Comparison of ENCODE assay signal across 2 cellular contexts in the genomic region with DNA sequence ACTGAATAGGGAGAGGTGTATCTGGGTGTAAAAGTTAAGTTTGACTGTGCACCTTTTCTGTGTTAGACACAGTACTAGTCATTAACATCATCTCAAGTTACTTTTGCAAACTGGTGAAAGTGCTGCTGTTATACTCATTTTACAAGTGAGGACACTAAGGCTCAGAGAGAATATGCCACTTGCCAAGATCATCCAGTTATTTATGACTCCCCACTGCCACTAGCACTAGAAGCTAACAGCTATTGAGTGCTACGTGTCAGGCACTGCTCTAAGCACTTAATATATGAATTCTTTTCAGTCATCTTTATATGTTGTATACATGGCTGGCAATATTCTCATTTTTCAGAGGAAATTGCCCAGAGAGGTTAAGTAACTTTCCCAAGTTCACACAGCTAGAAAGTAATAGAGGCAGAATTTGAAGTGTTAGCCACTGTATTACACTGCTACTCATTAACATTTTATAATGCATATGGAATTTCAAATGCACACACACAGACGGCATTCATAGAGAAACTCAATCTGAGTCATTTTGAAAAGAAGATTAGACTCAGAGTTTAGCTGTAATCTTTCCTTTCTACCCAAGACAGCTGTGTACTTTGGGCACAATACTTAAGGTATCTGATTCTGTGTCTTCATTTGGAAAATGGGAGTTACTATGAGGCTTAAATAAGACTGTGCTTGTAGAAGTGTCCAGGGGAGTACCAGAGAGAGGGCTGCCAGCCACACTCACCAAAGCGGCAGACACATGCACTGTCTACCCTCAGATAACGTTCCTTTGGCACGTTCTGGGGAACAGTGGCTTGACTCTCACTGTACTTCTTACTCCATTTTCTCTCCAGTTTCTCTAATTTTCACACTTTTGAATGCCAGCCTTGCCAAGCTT.
TF ChIP-seq lines count a peak whose summit lies in the region.

No MANE protein-coding gene starts in this region.

TF ChIP-seq in H1, 55 proteins besides CTCF, POLR2A, EP300 and RAD21:
- TF ChIP-seq RNF2 (IDR thresholded peaks at IDR 0.05; ENCODE audit: borderline replicate concordance, low read depth, low read length, missing control alignments, poor library complexity, severe bottlenecking) (no peak), BCL11A (IDR thresholded peaks at IDR 0.05; ENCODE audit: low read depth in 2 of 2, low read length in 2 of 2) (no peak), SAP30 (IDR thresholded peaks at IDR 0.05; ENCODE audit: insufficient read depth, insufficient replicate concordance, low read length) (no peak), NRF1 (IDR thresholded peaks at IDR 0.05; ENCODE audit: low read depth, low read length) (no peak), KDM1A (IDR thresholded peaks at IDR 0.05; ENCODE audit: borderline replicate concordance, low read length) (no peak), SRF (IDR thresholded peaks at IDR 0.05; ENCODE audit: low read depth, low read length) (no peak), SP1 (IDR thresholded peaks at IDR 0.05; ENCODE audit: low read depth, low read length) (no peak)

TF ChIP-seq in HepG2, 621 proteins besides CTCF, POLR2A, EP300 and RAD21:
- TF ChIP-seq ZNF749 (CRISPR knock-in tag; IDR thresholded peaks at IDR 0.05; ENCODE audit: borderline replicate concordance), result no peak
- no peak for TF ChIP-seq SIX4 (CRISPR knock-in tag; IDR thresholded peaks at IDR 0.05)
- TF ChIP-seq, protein P1, sequence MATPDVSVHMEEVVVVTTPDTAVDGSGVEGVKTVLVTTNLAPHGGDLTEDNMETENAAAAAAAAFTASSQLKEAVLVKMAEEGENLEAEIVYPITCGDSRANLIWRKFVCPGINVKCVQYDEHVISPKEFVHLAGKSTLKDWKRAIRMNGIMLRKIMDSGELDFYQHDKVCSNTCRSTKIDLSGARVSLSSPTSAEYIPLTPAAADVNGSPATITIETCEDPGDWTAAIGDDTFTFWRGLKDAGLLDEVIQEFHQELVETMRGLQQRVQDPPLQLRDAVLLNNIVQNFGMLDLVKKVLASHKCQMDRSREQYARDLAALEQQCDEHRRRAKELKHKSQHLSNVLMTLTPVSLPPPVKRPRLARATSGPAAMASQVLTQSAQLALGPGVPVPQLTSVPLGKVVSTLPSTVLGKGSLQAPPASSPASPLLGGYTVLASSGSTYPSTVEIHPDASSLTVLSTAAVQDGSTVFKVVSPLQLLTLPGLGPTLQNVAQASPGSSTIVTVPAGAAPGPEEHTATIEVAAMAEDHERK (CRISPR knock-in tag; IDR thresholded peaks at IDR 0.05; ENCODE audit: low read depth), result no peak
- TF ChIP-seq PHF5A (CRISPR knock-in tag; IDR thresholded peaks at IDR 0.05; ENCODE audit: low read depth, unreplicated experiment), result no peak
- TF ChIP-seq ZNF33B (CRISPR knock-in tag; IDR thresholded peaks at IDR 0.05), result no peak
- TF ChIP-seq JUND (CRISPR knock-in tag; IDR thresholded peaks at IDR 0.05), result no peak
- no peak for TF ChIP-seq ZNF101 (CRISPR knock-in tag; IDR thresholded peaks at IDR 0.05; ENCODE audit: borderline replicate concordance, low read depth)
- TF ChIP-seq BRF2 (CRISPR knock-in tag; IDR thresholded peaks at IDR 0.05), result no peak
- TF ChIP-seq ETV6 (CRISPR knock-in tag; conservative IDR thresholded peaks at IDR 0.05), result no peak
- no peak for TF ChIP-seq KAT2B (IDR thresholded peaks at IDR 0.05; ENCODE audit: borderline replicate concordance, low read depth, low read length)
- no peak for TF ChIP-seq ZNF546 (CRISPR knock-in tag; conservative IDR thresholded peaks at IDR 0.05)
- TF ChIP-seq MIER2 (CRISPR knock-in tag; IDR thresholded peaks at IDR 0.05), result no peak
- TF ChIP-seq PITX1 (CRISPR knock-in tag; IDR thresholded peaks at IDR 0.05), result no peak
- TF ChIP-seq JDP2 (CRISPR knock-in tag; IDR thresholded peaks at IDR 0.05; ENCODE audit: borderline replicate concordance), result no peak
- no peak for TF ChIP-seq MAFK (conservative IDR thresholded peaks at IDR 0.05 in 1 of 2, IDR thresholded peaks at IDR 0.05 in 1 of 2; ENCODE audit: low read length in 2 of 2)
- TF ChIP-seq, protein P2, sequence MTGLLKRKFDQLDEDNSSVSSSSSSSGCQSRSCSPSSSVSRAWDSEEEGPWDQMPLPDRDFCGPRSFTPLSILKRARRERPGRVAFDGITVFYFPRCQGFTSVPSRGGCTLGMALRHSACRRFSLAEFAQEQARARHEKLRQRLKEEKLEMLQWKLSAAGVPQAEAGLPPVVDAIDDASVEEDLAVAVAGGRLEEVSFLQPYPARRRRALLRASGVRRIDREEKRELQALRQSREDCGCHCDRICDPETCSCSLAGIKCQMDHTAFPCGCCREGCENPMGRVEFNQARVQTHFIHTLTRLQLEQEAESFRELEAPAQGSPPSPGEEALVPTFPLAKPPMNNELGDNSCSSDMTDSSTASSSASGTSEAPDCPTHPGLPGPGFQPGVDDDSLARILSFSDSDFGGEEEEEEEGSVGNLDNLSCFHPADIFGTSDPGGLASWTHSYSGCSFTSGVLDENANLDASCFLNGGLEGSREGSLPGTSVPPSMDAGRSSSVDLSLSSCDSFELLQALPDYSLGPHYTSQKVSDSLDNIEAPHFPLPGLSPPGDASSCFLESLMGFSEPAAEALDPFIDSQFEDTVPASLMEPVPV (CRISPR knock-in tag; IDR thresholded peaks at IDR 0.05), result no peak
- TF ChIP-seq ZNF431 (CRISPR knock-in tag; IDR thresholded peaks at IDR 0.05; ENCODE audit: borderline replicate concordance, low read depth), result no peak
- no peak for TF ChIP-seq ADNP (CRISPR knock-in tag; IDR thresholded peaks at IDR 0.05)
